ENCODE assay signal across 23 cellular contexts in the genomic region with DNA sequence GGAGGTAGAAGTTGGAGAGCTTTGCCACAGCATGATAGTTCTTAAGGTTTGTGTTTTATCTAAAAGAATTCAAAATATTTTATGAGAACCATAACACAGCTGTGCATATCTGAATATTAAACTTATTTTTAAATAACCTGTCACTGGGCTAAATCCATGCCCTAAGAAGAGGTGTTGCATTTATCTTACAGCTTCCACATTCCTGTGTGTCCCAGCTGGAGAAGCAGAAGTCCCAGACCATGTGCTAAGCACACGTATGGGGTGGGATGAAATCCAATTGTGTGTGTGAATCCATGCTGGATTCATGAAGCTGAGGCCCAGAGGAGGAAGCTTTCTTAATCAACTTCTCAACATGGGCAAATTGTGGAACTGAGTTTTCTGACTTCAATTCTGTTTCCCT.
DNase-seq lines count a peak whose midpoint lies in the region; ATAC-seq and TF ChIP-seq lines count a peak whose summit lies in the region.
"Had no signal": no experiment of that assay in that cellular context is flagged by ENCODE, and none has a peak within 500 bp of the region (broad histone marks: within the 10 kb centered on the region; RNA-seq: fewer than 3 reads in every experiment).

No MANE protein-coding gene starts in this region.

- H2BK5ac ChIP-seq in trophoblast cell (ENCODE audit: low read depth, low read length, poor library complexity) = no peak overlapping the region

- WGBS in trophoblast cell (ENCODE audit: extremely low coverage, insufficient coverage, insufficient read length) = no CpG with 5 or more reads among the region's 1 CpG

- no peak overlapping the region for H3K18ac ChIP-seq in trophoblast cell (ENCODE audit: low read length)

- no peak overlapping the region for H3K4ac ChIP-seq in trophoblast cell (ENCODE audit: low read depth, low read length)

- CTCF ChIA-PET in AG04450 (lab: Charles Lee) = interaction anchor here (1.0 kb wide), 1 partner anchor 8 kb away, joined by 3 read pairs; no protein-coding TSS in a partner anchor

- no peaks in the 10 kb centered on the region for H3K36me3 ChIP-seq in trophoblast cell (ENCODE audit: control insufficient read depth in 1 of 2, insufficient read depth in 2 of 2, low read length in 2 of 2)
- H3K36me3 ChIP-seq: MG63, SJSA1 had no signal

- H3K27me3 ChIP-seq in AG04450 (ENCODE audit: control insufficient read depth, insufficient read depth, low read length) (no peaks in the 10 kb centered on the region), trophoblast cell (ENCODE audit: insufficient read depth, low read length) (no peaks in the 10 kb centered on the region)
- H3K27me3 ChIP-seq: MG63, SJSA1 had no signal

- ATAC-seq in HG03571 (IDR thresholded peaks at IDR 0.05; ENCODE audit: unreplicated experiment) = no peak

- peaks cover 0 to 2% (median 0%) of the 10 kb centered on the region in 5 experiments for H3K9me3 Mint-ChIP-seq in brain
- H3K9me3 Mint-ChIP-seq: CD8-positive, alpha-beta memory T cell had no signal

- DNase-seq in AG04450 (ENCODE audit: low read depth, low spot score) (peak; percentile 65), GM03348 (ENCODE audit: low spot score) (peak; percentile 28), fibroblast of villous mesenchyme (ENCODE audit: low read depth) (peak; percentile 44), trophoblast cell (no peak), ACHN (no peak)
- no peak for DNase-seq in activated CD8-positive, alpha-beta memory T cell treated with anti-CD3 and anti-CD28 coated beads for 24 hours
- DNase-seq: Calu3; CD8-positive, alpha-beta memory T cell; DMS153; DND-41; KBM-7; MG63; NCI-H1105 treated with DMSO at 0.1 percent for 48 hours; NCI-H146; NCI-H2029; NCI-H446 treated with DMSO at 0.1 percent for 48 hours; NCI-H526 treated with DMSO at 0.1 percent for 48 hours; PC-9; Right ventricle myocardium superior; RPMI8226 had no signal

- H3K4me2 ChIP-seq in trophoblast cell (ENCODE audit: low read length) = no peak overlapping the region
- H3K4me2 ChIP-seq: PC-9 had no signal

- H3K23ac ChIP-seq in trophoblast cell (ENCODE audit: low read length) = no peak overlapping the region

- H2AK5ac ChIP-seq in trophoblast cell (ENCODE audit: low read length) = no peak overlapping the region

- H2BK120ac ChIP-seq in trophoblast cell (ENCODE audit: insufficient read depth, low read length, poor library complexity) = no peak overlapping the region

- H3K27ac ChIP-seq in AG04450 (ENCODE audit: low read depth, low read length) (no peak overlapping the region), trophoblast cell (ENCODE audit: low read depth, low read length) (no peak overlapping the region)
- H3K27ac ChIP-seq: PC-9, SJSA1 had no signal

- no peak overlapping the region for H3K4me3 ChIP-seq in AG04450 (ENCODE audit: low read depth, low read length)
- no peak overlapping the region for H3K4me3 ChIP-seq in fibroblast of villous mesenchyme (ENCODE audit: low read depth, low read length)
- no peak overlapping the region for H3K4me3 ChIP-seq in trophoblast cell (ENCODE audit: low read depth, low read length)
- H3K4me3 ChIP-seq: MG63, PC-9, SJSA1 had no signal

- H3K4me1 Mint-ChIP-seq in brain = peaks cover 34% of the 10 kb centered on the region
- H3K4me1 Mint-ChIP-seq: CD8-positive, alpha-beta memory T cell had no signal

- H4K12ac ChIP-seq in trophoblast cell (ENCODE audit: low read depth, low read length) = no peak overlapping the region

- H2AFZ ChIP-seq in trophoblast cell (ENCODE audit: insufficient read depth, low read length, poor library complexity) = no peak overlapping the region
- H2AFZ ChIP-seq: PC-9 had no signal

- no peaks in the 10 kb centered on the region; the same call in 1 of the 2 replicates for H3K9me3 ChIP-seq in AG04450 (ENCODE audit: control insufficient read depth, insufficient read depth, low read length)
- no peaks in the 10 kb centered on the region for H3K9me3 ChIP-seq in trophoblast cell (ENCODE audit: insufficient read depth, low read depth, low read length)
- H3K9me3 ChIP-seq: MG63, SJSA1 had no signal

- H3K27ac Mint-ChIP-seq in brain = peak overlapping the region in 4 of 5 experiments; percentile 2 to 93 (median 52)
- H3K27ac Mint-ChIP-seq: CD8-positive, alpha-beta memory T cell had no signal

- TF ChIP-seq CTCF in AG04450 (IDR thresholded peaks at IDR 0.05; ENCODE audit: low read depth, low read length) = no peak
- no peak for TF ChIP-seq CTCF in brain (conservative IDR thresholded peaks at IDR 0.05)
- no peak for TF ChIP-seq CTCF in fibroblast of villous mesenchyme (IDR thresholded peaks at IDR 0.05; ENCODE audit: insufficient read depth, low read depth, low read length)

- no peaks in the 10 kb centered on the region for H3K79me1 ChIP-seq in trophoblast cell (ENCODE audit: low read length)

- no peak overlapping the region for H2BK12ac ChIP-seq in trophoblast cell (ENCODE audit: low read length)

- H3K14ac ChIP-seq in trophoblast cell (ENCODE audit: low read length) = no peak overlapping the region

- no peak overlapping the region for H3K4me3 Mint-ChIP-seq in brain
- H3K4me3 Mint-ChIP-seq: CD8-positive, alpha-beta memory T cell had no signal

- H3K9ac ChIP-seq in trophoblast cell (ENCODE audit: low read length) = no peak overlapping the region

- no peak overlapping the region for H4K8ac ChIP-seq in trophoblast cell (ENCODE audit: low read depth, low read length)

- in situ Hi-C loops in ACHN (cut with HindIII; ENCODE audit: low pct_ligation_motif_present, low pct_unique_long_range_greater_than_20kb, low sequenced_read_pairs) = no loop called here

- no peaks in the 10 kb centered on the region for H3K79me2 ChIP-seq in trophoblast cell (ENCODE audit: control insufficient read depth, insufficient read depth, low read length, poor library complexity)

- no peaks in the 10 kb centered on the region for H3K36me3 Mint-ChIP-seq in brain
- H3K36me3 Mint-ChIP-seq: CD8-positive, alpha-beta memory T cell had no signal

- no peaks in the 10 kb centered on the region for H3K27me3 Mint-ChIP-seq in brain

- POLR2A ChIA-PET in AG04450 (lab: Yijun Ruan, JAX) = interaction anchor here (1.1 to 1.6 kb wide), 3 partner anchors 15 to 217 kb away, joined by 3 to 7 read pairs (median 3); no protein-coding TSS in a partner anchor

- H3K4me1 ChIP-seq in trophoblast cell (ENCODE audit: control insufficient read depth in 1 of 2, insufficient read depth in 2 of 2, low read length in 2 of 2) = no peaks in the 10 kb centered on the region
- H3K4me1 ChIP-seq: SJSA1 had no signal

- no peak overlapping the region for H4K91ac ChIP-seq in trophoblast cell (ENCODE audit: low read depth, low read length)

Comparison
In these comparisons a context has a peak if more than half of its experiments do, and no peak if none do; other contexts are left out.
1. DNase-seq: peak in AG04450 (single experiment), GM03348 (single experiment) and fibroblast of villous mesenchyme (single experiment); none in trophoblast cell (0 of 2), ACHN (single experiment) and activated CD8-positive, alpha-beta memory T cell treated with anti-CD3 and anti-CD28 coated beads for 24 hours (single experiment).